14 cellular contexts compared by ENCODE assay signal in genomic region chr2:2600466-2600865, GRCh38.
"Had no signal": no experiment of that assay in that cellular context is flagged by ENCODE, and none has a peak within 500 bp of the region (broad histone marks: within the 10 kb centered on the region; RNA-seq: fewer than 3 reads in every experiment).

No MANE protein-coding gene starts in this region.

- H3K9me3 Mint-ChIP-seq: natural killer cell treated with Interleukin-12 subunit alpha and Interleukin-12 subunit beta and Interleukin-15 and Interleukin-18, amount 100 ng/mL, for 72 hours had no signal

- H3K36me3 Mint-ChIP-seq: natural killer cell treated with Interleukin-12 subunit alpha and Interleukin-12 subunit beta and Interleukin-15 and Interleukin-18, amount 100 ng/mL, for 72 hours; stimulated activated naive B cell treated with anti-CD40 and anti-IgM and Interleukin-4, amounts not matched to agents 10 μg/mL and 1 μg/mL and 100 μg/mL, for 72 hours had no signal

- H3K27ac Mint-ChIP-seq: natural killer cell treated with Interleukin-12 subunit alpha and Interleukin-12 subunit beta and Interleukin-15 and Interleukin-18, amount 100 ng/mL, for 72 hours; stimulated activated naive B cell treated with anti-CD40 and anti-IgM and Interleukin-4, amounts not matched to agents 10 μg/mL and 1 μg/mL and 100 μg/mL, for 72 hours had no signal

- ATAC-seq: gastrocnemius medialis; heart right ventricle; left lobe of liver; natural killer cell treated with Interleukin-12 subunit alpha and Interleukin-12 subunit beta and Interleukin-15 and Interleukin-18, amount 100 ng/mL, for 72 hours; right lobe of liver; stimulated activated naive B cell treated with anti-CD40 and anti-IgM and Interleukin-4, amounts not matched to agents 10 μg/mL and 1 μg/mL and 100 μg/mL, for 72 hours had no signal

- DNase-seq: central memory CD4-positive, alpha-beta T cell; effector memory CD4-positive, alpha-beta T cell; gastrocnemius medialis; heart right ventricle; hypothalamus; kidney glomerular epithelial cell; nucleus accumbens; ovary; right lobe of liver; stimulated activated CD4-positive, alpha-beta T cell treated with anti-CD3 and anti-CD28 coated beads, Interleukin-4, amount 100 ng/mL, for 24 hours; stimulated activated naive B cell treated with anti-CD40 and anti-IgM and Interleukin-4, amounts not matched to agents 10 μg/mL and 1 μg/mL and 100 μg/mL, for 72 hours; trophoblast cell had no signal

- H3K4me3 Mint-ChIP-seq: natural killer cell treated with Interleukin-12 subunit alpha and Interleukin-12 subunit beta and Interleukin-15 and Interleukin-18, amount 100 ng/mL, for 72 hours; stimulated activated naive B cell treated with anti-CD40 and anti-IgM and Interleukin-4, amounts not matched to agents 10 μg/mL and 1 μg/mL and 100 μg/mL, for 72 hours had no signal

- H3K4me1 Mint-ChIP-seq: stimulated activated naive B cell treated with anti-CD40 and anti-IgM and Interleukin-4, amounts not matched to agents 10 μg/mL and 1 μg/mL and 100 μg/mL, for 72 hours had no signal
